In genomic region chr4:8420151-8420550, GRCh38 we compare ENCODE assay signal across 1 cellular context.
A peak's percentile ranks its signal among the peaks of the same experiment; 100 is the strongest.
TF ChIP-seq lines count a peak whose summit lies in the region.

No MANE protein-coding gene starts in this region.

TF ChIP-seq in K562, 482 proteins besides CTCF, POLR2A, EP300 and RAD21:
- peak; percentile 10; the same call in 1 of the 2 replicates for TF ChIP-seq CBFA2T3 (IDR thresholded peaks at IDR 0.05)
